Comparison of ENCODE assay signal across 1 cellular context in genomic region chr17:63699638-63700527, GRCh38.
TF ChIP-seq lines count a peak whose summit lies in the region.

TSS of gene LIMD2 (minus strand) at chr17:63700125. CDS start at chr17:63699298, 827 bp downstream.

TF ChIP-seq in HepG2, 621 proteins besides CTCF, POLR2A, EP300 and RAD21 (continued from another document and continues in another):
- no peak for TF ChIP-seq ZNF318 (CRISPR knock-in tag; IDR thresholded peaks at IDR 0.05)
- TF ChIP-seq ARNT (IDR thresholded peaks at IDR 0.05) = no peak
- TF ChIP-seq ZNF773 (CRISPR knock-in tag; IDR thresholded peaks at IDR 0.05; ENCODE audit: borderline replicate concordance) = no peak; the same call in 1 of the 2 replicates
- no peak for TF ChIP-seq THAP7 (CRISPR knock-in tag; IDR thresholded peaks at IDR 0.05)
- TF ChIP-seq LBX2 (CRISPR knock-in tag; IDR thresholded peaks at IDR 0.05; ENCODE audit: borderline replicate concordance) = 0 out of 2 replicates have a peak, but pooled peaks have one; percentile 27
- no peak for TF ChIP-seq ZNF746 (CRISPR knock-in tag; IDR thresholded peaks at IDR 0.05)
- TF ChIP-seq NFE2L1 (CRISPR knock-in tag; IDR thresholded peaks at IDR 0.05; ENCODE audit: borderline replicate concordance) = no peak
- no peak for TF ChIP-seq STAG1 (CRISPR knock-in tag; IDR thresholded peaks at IDR 0.05)
- no peak for TF ChIP-seq POLR2AphosphoS2 (IDR thresholded peaks at IDR 0.05; ENCODE audit: low read depth, low read length)
- no peak for TF ChIP-seq MYC (CRISPR knock-in tag; IDR thresholded peaks at IDR 0.05; ENCODE audit: borderline replicate concordance)
- TF ChIP-seq CBFB (CRISPR knock-in tag; IDR thresholded peaks at IDR 0.05) = no peak
- TF ChIP-seq TSC22D2 (CRISPR knock-in tag; IDR thresholded peaks at IDR 0.05; ENCODE audit: borderline replicate concordance) = no peak; the same call in 1 of the 2 replicates
- TF ChIP-seq, protein P1, sequence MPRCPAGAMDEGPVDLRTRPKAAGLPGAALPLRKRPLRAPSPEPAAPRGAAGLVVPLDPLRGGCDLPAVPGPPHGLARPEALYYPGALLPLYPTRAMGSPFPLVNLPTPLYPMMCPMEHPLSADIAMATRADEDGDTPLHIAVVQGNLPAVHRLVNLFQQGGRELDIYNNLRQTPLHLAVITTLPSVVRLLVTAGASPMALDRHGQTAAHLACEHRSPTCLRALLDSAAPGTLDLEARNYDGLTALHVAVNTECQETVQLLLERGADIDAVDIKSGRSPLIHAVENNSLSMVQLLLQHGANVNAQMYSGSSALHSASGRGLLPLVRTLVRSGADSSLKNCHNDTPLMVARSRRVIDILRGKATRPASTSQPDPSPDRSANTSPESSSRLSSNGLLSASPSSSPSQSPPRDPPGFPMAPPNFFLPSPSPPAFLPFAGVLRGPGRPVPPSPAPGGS (CRISPR knock-in tag; IDR thresholded peaks at IDR 0.05) = peak; percentile 49; the same call in 1 of the 2 replicates
- TF ChIP-seq SAFB2 (CRISPR knock-in tag; IDR thresholded peaks at IDR 0.05; ENCODE audit: borderline replicate concordance, low read depth) = no peak
- no peak for TF ChIP-seq NFRKB (IDR thresholded peaks at IDR 0.05)
- TF ChIP-seq ZNF883 (CRISPR knock-in tag; IDR thresholded peaks at IDR 0.05; ENCODE audit: not compliant biosample characterization) = no peak
- no peak for TF ChIP-seq GZF1 (CRISPR knock-in tag; IDR thresholded peaks at IDR 0.05)
- peak; percentile 45 for TF ChIP-seq ASH2L (IDR thresholded peaks at IDR 0.05; ENCODE audit: insufficient read length, low read depth, low read length)
- no peak for TF ChIP-seq ARID2 (CRISPR knock-in tag; IDR thresholded peaks at IDR 0.05; ENCODE audit: borderline replicate concordance)
- no peak for TF ChIP-seq TP53 (CRISPR knock-in tag; conservative IDR thresholded peaks at IDR 0.05)
- TF ChIP-seq, protein P2, sequence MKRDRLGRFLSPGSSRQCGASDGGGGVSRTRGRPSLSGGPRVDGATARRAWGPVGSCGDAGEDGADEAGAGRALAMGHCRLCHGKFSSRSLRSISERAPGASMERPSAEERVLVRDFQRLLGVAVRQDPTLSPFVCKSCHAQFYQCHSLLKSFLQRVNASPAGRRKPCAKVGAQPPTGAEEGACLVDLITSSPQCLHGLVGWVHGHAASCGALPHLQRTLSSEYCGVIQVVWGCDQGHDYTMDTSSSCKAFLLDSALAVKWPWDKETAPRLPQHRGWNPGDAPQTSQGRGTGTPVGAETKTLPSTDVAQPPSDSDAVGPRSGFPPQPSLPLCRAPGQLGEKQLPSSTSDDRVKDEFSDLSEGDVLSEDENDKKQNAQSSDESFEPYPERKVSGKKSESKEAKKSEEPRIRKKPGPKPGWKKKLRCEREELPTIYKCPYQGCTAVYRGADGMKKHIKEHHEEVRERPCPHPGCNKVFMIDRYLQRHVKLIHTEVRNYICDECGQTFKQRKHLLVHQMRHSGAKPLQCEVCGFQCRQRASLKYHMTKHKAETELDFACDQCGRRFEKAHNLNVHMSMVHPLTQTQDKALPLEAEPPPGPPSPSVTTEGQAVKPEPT (CRISPR knock-in tag; IDR thresholded peaks at IDR 0.05; ENCODE audit: low read depth) = no peak
- TF ChIP-seq ZNF737 (CRISPR knock-in tag; IDR thresholded peaks at IDR 0.05; ENCODE audit: borderline replicate concordance) = no peak
- no peak for TF ChIP-seq DNMT3B (CRISPR knock-in tag; conservative IDR thresholded peaks at IDR 0.05)
- TF ChIP-seq, protein P3, sequence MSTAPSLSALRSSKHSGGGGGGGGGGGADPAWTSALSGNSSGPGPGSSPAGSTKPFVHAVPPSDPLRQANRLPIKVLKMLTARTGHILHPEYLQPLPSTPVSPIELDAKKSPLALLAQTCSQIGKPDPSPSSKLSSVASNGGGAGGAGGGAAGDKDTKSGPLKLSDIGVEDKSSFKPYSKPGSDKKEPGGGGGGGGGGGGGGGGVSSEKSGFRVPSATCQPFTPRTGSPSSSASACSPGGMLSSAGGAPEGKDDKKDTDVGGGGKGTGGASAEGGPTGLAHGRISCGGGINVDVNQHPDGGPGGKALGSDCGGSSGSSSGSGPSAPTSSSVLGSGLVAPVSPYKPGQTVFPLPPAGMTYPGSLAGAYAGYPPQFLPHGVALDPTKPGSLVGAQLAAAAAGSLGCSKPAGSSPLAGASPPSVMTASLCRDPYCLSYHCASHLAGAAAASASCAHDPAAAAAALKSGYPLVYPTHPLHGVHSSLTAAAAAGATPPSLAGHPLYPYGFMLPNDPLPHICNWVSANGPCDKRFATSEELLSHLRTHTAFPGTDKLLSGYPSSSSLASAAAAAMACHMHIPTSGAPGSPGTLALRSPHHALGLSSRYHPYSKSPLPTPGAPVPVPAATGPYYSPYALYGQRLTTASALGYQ (CRISPR knock-in tag; IDR thresholded peaks at IDR 0.05) = no peak
- TF ChIP-seq ZNF234 (CRISPR knock-in tag; conservative IDR thresholded peaks at IDR 0.05) = no peak
- TF ChIP-seq NR3C1 (CRISPR knock-in tag; IDR thresholded peaks at IDR 0.05) = no peak
- TF ChIP-seq SRSF1 (optimal IDR thresholded peaks at IDR 0.05; ENCODE audit: low read depth, low read length) = no peak
- no peak for TF ChIP-seq ZNF432 (CRISPR knock-in tag; IDR thresholded peaks at IDR 0.05; ENCODE audit: borderline replicate concordance)
- 0 out of 2 replicates have a peak, but pooled peaks have one; percentile 7 for TF ChIP-seq ETV6 (CRISPR knock-in tag; conservative IDR thresholded peaks at IDR 0.05)
- TF ChIP-seq ZKSCAN5 (CRISPR knock-in tag; IDR thresholded peaks at IDR 0.05) = no peak
- no peak for TF ChIP-seq MAFK (conservative IDR thresholded peaks at IDR 0.05 in 1 of 2, IDR thresholded peaks at IDR 0.05 in 1 of 2; ENCODE audit: low read length in 2 of 2)
- TF ChIP-seq NAIF1 (CRISPR knock-in tag; IDR thresholded peaks at IDR 0.05; ENCODE audit: borderline replicate concordance) = no peak
- no peak for TF ChIP-seq ZNF552 (CRISPR knock-in tag; IDR thresholded peaks at IDR 0.05; ENCODE audit: borderline replicate concordance)
- no peak for TF ChIP-seq HIVEP1 (CRISPR knock-in tag; IDR thresholded peaks at IDR 0.05)
- TF ChIP-seq, protein P4, sequence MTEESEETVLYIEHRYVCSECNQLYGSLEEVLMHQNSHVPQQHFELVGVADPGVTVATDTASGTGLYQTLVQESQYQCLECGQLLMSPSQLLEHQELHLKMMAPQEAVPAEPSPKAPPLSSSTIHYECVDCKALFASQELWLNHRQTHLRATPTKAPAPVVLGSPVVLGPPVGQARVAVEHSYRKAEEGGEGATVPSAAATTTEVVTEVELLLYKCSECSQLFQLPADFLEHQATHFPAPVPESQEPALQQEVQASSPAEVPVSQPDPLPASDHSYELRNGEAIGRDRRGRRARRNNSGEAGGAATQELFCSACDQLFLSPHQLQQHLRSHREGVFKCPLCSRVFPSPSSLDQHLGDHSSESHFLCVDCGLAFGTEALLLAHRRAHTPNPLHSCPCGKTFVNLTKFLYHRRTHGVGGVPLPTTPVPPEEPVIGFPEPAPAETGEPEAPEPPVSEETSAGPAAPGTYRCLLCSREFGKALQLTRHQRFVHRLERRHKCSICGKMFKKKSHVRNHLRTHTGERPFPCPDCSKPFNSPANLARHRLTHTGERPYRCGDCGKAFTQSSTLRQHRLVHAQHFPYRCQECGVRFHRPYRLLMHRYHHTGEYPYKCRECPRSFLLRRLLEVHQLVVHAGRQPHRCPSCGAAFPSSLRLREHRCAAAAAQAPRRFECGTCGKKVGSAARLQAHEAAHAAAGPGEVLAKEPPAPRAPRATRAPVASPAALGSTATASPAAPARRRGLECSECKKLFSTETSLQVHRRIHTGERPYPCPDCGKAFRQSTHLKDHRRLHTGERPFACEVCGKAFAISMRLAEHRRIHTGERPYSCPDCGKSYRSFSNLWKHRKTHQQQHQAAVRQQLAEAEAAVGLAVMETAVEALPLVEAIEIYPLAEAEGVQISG (CRISPR knock-in tag; IDR thresholded peaks at IDR 0.05) = peak; percentile 29
- TF ChIP-seq, protein P5, sequence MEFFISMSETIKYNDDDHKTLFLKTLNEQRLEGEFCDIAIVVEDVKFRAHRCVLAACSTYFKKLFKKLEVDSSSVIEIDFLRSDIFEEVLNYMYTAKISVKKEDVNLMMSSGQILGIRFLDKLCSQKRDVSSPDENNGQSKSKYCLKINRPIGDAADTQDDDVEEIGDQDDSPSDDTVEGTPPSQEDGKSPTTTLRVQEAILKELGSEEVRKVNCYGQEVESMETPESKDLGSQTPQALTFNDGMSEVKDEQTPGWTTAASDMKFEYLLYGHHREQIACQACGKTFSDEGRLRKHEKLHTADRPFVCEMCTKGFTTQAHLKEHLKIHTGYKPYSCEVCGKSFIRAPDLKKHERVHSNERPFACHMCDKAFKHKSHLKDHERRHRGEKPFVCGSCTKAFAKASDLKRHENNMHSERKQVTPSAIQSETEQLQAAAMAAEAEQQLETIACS (CRISPR knock-in tag; IDR thresholded peaks at IDR 0.05) = peak; percentile 29; the same call in 1 of the 2 replicates
- TF ChIP-seq, protein P6, sequence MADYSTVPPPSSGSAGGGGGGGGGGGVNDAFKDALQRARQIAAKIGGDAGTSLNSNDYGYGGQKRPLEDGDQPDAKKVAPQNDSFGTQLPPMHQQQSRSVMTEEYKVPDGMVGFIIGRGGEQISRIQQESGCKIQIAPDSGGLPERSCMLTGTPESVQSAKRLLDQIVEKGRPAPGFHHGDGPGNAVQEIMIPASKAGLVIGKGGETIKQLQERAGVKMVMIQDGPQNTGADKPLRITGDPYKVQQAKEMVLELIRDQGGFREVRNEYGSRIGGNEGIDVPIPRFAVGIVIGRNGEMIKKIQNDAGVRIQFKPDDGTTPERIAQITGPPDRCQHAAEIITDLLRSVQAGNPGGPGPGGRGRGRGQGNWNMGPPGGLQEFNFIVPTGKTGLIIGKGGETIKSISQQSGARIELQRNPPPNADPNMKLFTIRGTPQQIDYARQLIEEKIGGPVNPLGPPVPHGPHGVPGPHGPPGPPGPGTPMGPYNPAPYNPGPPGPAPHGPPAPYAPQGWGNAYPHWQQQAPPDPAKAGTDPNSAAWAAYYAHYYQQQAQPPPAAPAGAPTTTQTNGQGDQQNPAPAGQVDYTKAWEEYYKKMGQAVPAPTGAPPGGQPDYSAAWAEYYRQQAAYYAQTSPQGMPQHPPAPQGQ (CRISPR knock-in tag; IDR thresholded peaks at IDR 0.05; ENCODE audit: borderline replicate concordance) = no peak
- TF ChIP-seq ZNF530 (CRISPR knock-in tag; IDR thresholded peaks at IDR 0.05; ENCODE audit: low read depth) = no peak
- no peak for TF ChIP-seq ZNF766 (CRISPR knock-in tag; IDR thresholded peaks at IDR 0.05; ENCODE audit: borderline replicate concordance)
- TF ChIP-seq FOXC1 (CRISPR knock-in tag; IDR thresholded peaks at IDR 0.05; ENCODE audit: borderline replicate concordance) = no peak
- TF ChIP-seq ZBTB38 (CRISPR knock-in tag; IDR thresholded peaks at IDR 0.05) = no peak
- no peak for TF ChIP-seq CBX5 (CRISPR knock-in tag; IDR thresholded peaks at IDR 0.05; ENCODE audit: borderline replicate concordance)
